ENCODE assay signal across 34 cellular contexts in the genomic region with DNA sequence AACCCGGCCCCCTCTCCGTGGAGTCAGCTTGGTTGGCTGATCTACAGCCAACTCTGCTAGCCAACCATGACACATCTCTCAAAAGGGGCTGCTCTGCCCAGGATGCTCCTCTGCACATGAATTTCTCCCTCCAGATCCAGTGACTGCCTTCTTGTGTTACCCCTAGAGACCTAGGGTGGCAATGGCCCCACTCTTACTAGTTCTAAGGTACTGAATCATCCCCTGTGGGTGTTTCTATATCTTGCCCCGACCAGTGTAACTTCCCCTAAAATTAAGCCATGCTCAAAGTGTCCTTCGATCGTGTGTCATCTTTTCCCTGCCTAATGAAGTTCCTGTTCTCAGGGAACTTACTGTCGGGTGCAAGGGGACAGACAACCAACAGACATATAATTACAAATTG.
DNase-seq lines count a peak whose midpoint lies in the region; ATAC-seq, FAIRE-seq and TF ChIP-seq lines count a peak whose summit lies in the region.
"Had no signal": no experiment of that assay in that cellular context is flagged by ENCODE, and none has a peak within 500 bp of the region (broad histone marks: within the 10 kb centered on the region; RNA-seq: fewer than 3 reads in every experiment).

No MANE protein-coding gene starts in this region.

- peaks cover 6 to 13% (median 12%) of the 10 kb centered on the region in 4 donors for H3K4me1 ChIP-seq in upper lobe of left lung
- no peaks in the 10 kb centered on the region for H3K4me1 ChIP-seq in HAP-1

- no peaks in the 10 kb centered on the region for H3K27me3 ChIP-seq in upper lobe of left lung
- no peaks in the 10 kb centered on the region for H3K27me3 ChIP-seq in HAP-1 (ENCODE audit: low read depth)
- H3K27me3 ChIP-seq: neutrophil, transverse colon had no signal

- ATAC-seq in activated CD8-positive, alpha-beta T cell treated with anti-CD3 and anti-CD28 coated beads for 36 hours = peak; percentile 29
- ATAC-seq in activated CD8-positive, alpha-beta T cell treated with anti-CD3 and anti-CD28 coated beads, Interleukin-2, amount 10 ng/mL, durations not matched to agents 7 days and 5 days = no peak
- peak; percentile 83 to 91 for ATAC-seq in stimulated activated naive B cell treated with anti-CD40 and anti-IgM and Interleukin-4, amounts not matched to agents 10 μg/mL and 1 μg/mL and 100 μg/mL, for 72 hours (replicated peaks)
- no peak for ATAC-seq in upper lobe of left lung (ENCODE audit: low FRiP score in 2 of 2)
- ATAC-seq: activated T-helper 17 cell treated with anti-CD3 and anti-CD28 coated beads, Interleukin-2, amount 50 U/mL, for 72 hours; HepG2; naive thymus-derived CD4-positive, alpha-beta T cell; sciatic nerve; WTC11 had no signal

- no peaks in the 10 kb centered on the region for H3K9me3 Mint-ChIP-seq in activated CD8-positive, alpha-beta T cell treated with anti-CD3 and anti-CD28 coated beads for 36 hours
- H3K9me3 Mint-ChIP-seq in activated CD8-positive, alpha-beta T cell treated with anti-CD3 and anti-CD28 coated beads, Interleukin-2, amount 10 ng/mL, durations not matched to agents 7 days and 5 days (ENCODE audit: insufficient read depth) = no peaks in the 10 kb centered on the region
- H3K9me3 Mint-ChIP-seq in activated T-helper 1 cell treated with anti-CD3 and anti-CD28 coated beads, Interleukin-12 subunit alpha, Interleukin-12 subunit beta, Interleukin-2, Interleukin-4 antibody, amounts not matched to agents 30 ng/mL and 10 ng/mL and 1 ng/mL, durations not matched to agents 14 hours and 24 hours and 36 hours = peaks cover 15% of the 10 kb centered on the region
- peaks cover 0 to 2% of the 10 kb centered on the region in 2 donors for H3K9me3 Mint-ChIP-seq in stimulated activated naive B cell treated with anti-CD40 and anti-IgM and Interleukin-4, amounts not matched to agents 10 μg/mL and 1 μg/mL and 100 μg/mL, for 72 hours
- H3K9me3 Mint-ChIP-seq: activated T-helper 17 cell treated with anti-CD3 and anti-CD28 coated beads, Interleukin-2, amount 50 U/mL, for 72 hours; CD4-positive, alpha-beta T cell; dendritic cell treated with granulocyte-macrophage colony-stimulating factor and Interleukin-4, amounts not matched to agents 40 ng/mL and 50 ng/mL, for 4 days; WTC11 had no signal

- POLR2A ChIA-PET in activated CD8-positive, alpha-beta T cell treated with anti-CD3 and anti-CD28 coated beads for 36 hours (lab: Charles Lee) = no interaction called here
- POLR2A ChIA-PET in activated CD8-positive, alpha-beta T cell treated with anti-CD3 and anti-CD28 coated beads, Interleukin-2, amount 10 ng/mL, durations not matched to agents 7 days and 5 days (lab: Charles Lee) = no interaction called here
- POLR2A ChIA-PET in RWPE1 (lab: Yijun Ruan, JAX; ENCODE audit: low non-redundant PET) = no interaction called here

- DNase-seq in activated CD8-positive, alpha-beta T cell treated with anti-CD3 and anti-CD28 coated beads for 36 hours = no peak
- no peak for DNase-seq in activated CD8-positive, alpha-beta T cell treated with anti-CD3 and anti-CD28 coated beads, Interleukin-2, amount 10 ng/mL, durations not matched to agents 7 days and 5 days
- DNase-seq in GM12892 (ENCODE audit: insufficient read length) (no peak), upper lobe of left lung (no peak), HAP-1 (ENCODE audit: low spot score in 2 of 2) (no peak), RWPE1 (ENCODE audit: low spot score) (no peak)
- no peak for DNase-seq in activated T-helper 1 cell treated with anti-CD3 and anti-CD28 coated beads, Interleukin-12 subunit alpha, Interleukin-12 subunit beta, Interleukin-2, Interleukin-4 antibody, amounts not matched to agents 30 ng/mL and 10 ng/mL and 1 ng/mL, durations not matched to agents 14 hours and 24 hours and 36 hours (ENCODE audit: low spot score)
- no peak for DNase-seq in stimulated activated naive B cell treated with anti-CD40 and anti-IgM and Interleukin-4, amounts not matched to agents 10 μg/mL and 1 μg/mL and 100 μg/mL, for 72 hours
- DNase-seq: activated CD4-positive, alpha-beta T cell treated with anti-CD3 and anti-CD28 coated beads, Interleukin-2, amount 50 U/mL, for 1 hour; activated CD8-positive, alpha-beta memory T cell treated with anti-CD3 and anti-CD28 coated beads, Interleukin-2, amount 50 U/mL, for 4 hours; caudate nucleus; CD4-positive, alpha-beta T cell; DND-41; foreskin fibroblast; GF-D8; kidney glomerular epithelial cell; naive thymus-derived CD4-positive, alpha-beta T cell; NCI-H1105; NCI-H187 treated with DMSO at 0.1 percent for 48 hours; NCI-H2171; NCI-H510A; posterior cingulate gyrus; RPMI8226; transverse colon had no signal

- no peaks in the 10 kb centered on the region for H3K9me3 ChIP-seq in upper lobe of left lung
- H3K9me3 ChIP-seq in HAP-1 = no peaks in the 10 kb centered on the region
- H3K9me3 ChIP-seq: neutrophil, transverse colon had no signal

- H3K4me3 ChIP-seq in upper lobe of left lung = no peak overlapping the region
- no peak overlapping the region for H3K4me3 ChIP-seq in HAP-1
- H3K4me3 ChIP-seq: lung, transverse colon had no signal

- peak overlapping the region; percentile 78 for H3K27ac Mint-ChIP-seq in activated CD8-positive, alpha-beta T cell treated with anti-CD3 and anti-CD28 coated beads for 36 hours
- H3K27ac Mint-ChIP-seq in activated CD8-positive, alpha-beta T cell treated with anti-CD3 and anti-CD28 coated beads, Interleukin-2, amount 10 ng/mL, durations not matched to agents 7 days and 5 days = no peak overlapping the region
- H3K27ac Mint-ChIP-seq in activated T-helper 1 cell treated with anti-CD3 and anti-CD28 coated beads, Interleukin-12 subunit alpha, Interleukin-12 subunit beta, Interleukin-2, Interleukin-4 antibody, amounts not matched to agents 30 ng/mL and 10 ng/mL and 1 ng/mL, durations not matched to agents 14 hours and 24 hours and 36 hours = peak overlapping the region; percentile 14
- no peak overlapping the region for H3K27ac Mint-ChIP-seq in stimulated activated naive B cell treated with anti-CD40 and anti-IgM and Interleukin-4, amounts not matched to agents 10 μg/mL and 1 μg/mL and 100 μg/mL, for 72 hours
- H3K27ac Mint-ChIP-seq: activated T-helper 17 cell treated with anti-CD3 and anti-CD28 coated beads, Interleukin-2, amount 50 U/mL, for 72 hours; CD4-positive, alpha-beta T cell; dendritic cell treated with granulocyte-macrophage colony-stimulating factor and Interleukin-4, amounts not matched to agents 40 ng/mL and 50 ng/mL, for 4 days; WTC11 had no signal

- TF ChIP-seq POLR2A in GM12892 (IDR thresholded peaks at IDR 0.05; ENCODE audit: low read depth, low read length) (no peak), upper lobe of left lung (IDR thresholded peaks at IDR 0.05) (no peak)

- TF ChIP-seq EP300 in upper lobe of left lung (IDR thresholded peaks at IDR 0.05) = no peak

- TF ChIP-seq CTCF in activated CD8-positive, alpha-beta T cell treated with anti-CD3 and anti-CD28 coated beads for 36 hours (IDR thresholded peaks at IDR 0.05) = no peak
- TF ChIP-seq CTCF in upper lobe of left lung (IDR thresholded peaks at IDR 0.05) (no peak), RWPE1 (conservative IDR thresholded peaks at IDR 0.05; ENCODE audit: low read depth) (no peak)

- CTCF ChIA-PET in activated CD8-positive, alpha-beta T cell treated with anti-CD3 and anti-CD28 coated beads for 36 hours (lab: Charles Lee) = no interaction called here
- CTCF ChIA-PET in activated CD8-positive, alpha-beta T cell treated with anti-CD3 and anti-CD28 coated beads, Interleukin-2, amount 10 ng/mL, durations not matched to agents 7 days and 5 days (lab: Charles Lee) = no interaction called here
- CTCF ChIA-PET in RWPE1 (lab: Yijun Ruan, JAX) = interaction anchor here (0.6 kb wide), 1 partner anchor 1058 kb away, joined by 3 read pairs; no protein-coding TSS in a partner anchor

- no peak overlapping the region for H3K4me3 Mint-ChIP-seq in activated CD8-positive, alpha-beta T cell treated with anti-CD3 and anti-CD28 coated beads for 36 hours
- H3K4me3 Mint-ChIP-seq in activated CD8-positive, alpha-beta T cell treated with anti-CD3 and anti-CD28 coated beads, Interleukin-2, amount 10 ng/mL, durations not matched to agents 7 days and 5 days = no peak overlapping the region
- no peak overlapping the region for H3K4me3 Mint-ChIP-seq in activated T-helper 1 cell treated with anti-CD3 and anti-CD28 coated beads, Interleukin-12 subunit alpha, Interleukin-12 subunit beta, Interleukin-2, Interleukin-4 antibody, amounts not matched to agents 30 ng/mL and 10 ng/mL and 1 ng/mL, durations not matched to agents 14 hours and 24 hours and 36 hours
- no peak overlapping the region for H3K4me3 Mint-ChIP-seq in stimulated activated naive B cell treated with anti-CD40 and anti-IgM and Interleukin-4, amounts not matched to agents 10 μg/mL and 1 μg/mL and 100 μg/mL, for 72 hours
- H3K4me3 Mint-ChIP-seq: activated T-helper 17 cell treated with anti-CD3 and anti-CD28 coated beads, Interleukin-2, amount 50 U/mL, for 72 hours; CD4-positive, alpha-beta T cell; dendritic cell treated with granulocyte-macrophage colony-stimulating factor and Interleukin-4, amounts not matched to agents 40 ng/mL and 50 ng/mL, for 4 days; naive thymus-derived CD4-positive, alpha-beta T cell; WTC11 had no signal

- intact Hi-C loops in activated CD8-positive, alpha-beta T cell treated with anti-CD3 and anti-CD28 coated beads for 36 hours (cut with micrococcal nuclease) = no loop called here
- intact Hi-C loops in activated T-helper 1 cell treated with anti-CD3 and anti-CD28 coated beads, Interleukin-12 subunit alpha, Interleukin-12 subunit beta, Interleukin-2, Interleukin-4 antibody, amounts not matched to agents 30 ng/mL and 10 ng/mL and 1 ng/mL, durations not matched to agents 14 hours and 24 hours and 36 hours (cut with micrococcal nuclease) = no loop called here

- peaks cover 63% of the 10 kb centered on the region for H3K4me1 Mint-ChIP-seq in activated CD8-positive, alpha-beta T cell treated with anti-CD3 and anti-CD28 coated beads for 36 hours (ENCODE audit: low read depth)
- H3K4me1 Mint-ChIP-seq in activated CD8-positive, alpha-beta T cell treated with anti-CD3 and anti-CD28 coated beads, Interleukin-2, amount 10 ng/mL, durations not matched to agents 7 days and 5 days (ENCODE audit: low read depth) = peaks cover 30% of the 10 kb centered on the region
- H3K4me1 Mint-ChIP-seq in activated T-helper 1 cell treated with anti-CD3 and anti-CD28 coated beads, Interleukin-12 subunit alpha, Interleukin-12 subunit beta, Interleukin-2, Interleukin-4 antibody, amounts not matched to agents 30 ng/mL and 10 ng/mL and 1 ng/mL, durations not matched to agents 14 hours and 24 hours and 36 hours (ENCODE audit: low read depth) = peaks cover 62% of the 10 kb centered on the region
- H3K4me1 Mint-ChIP-seq in stimulated activated naive B cell treated with anti-CD40 and anti-IgM and Interleukin-4, amounts not matched to agents 10 μg/mL and 1 μg/mL and 100 μg/mL, for 72 hours = peaks cover 15 to 34% of the 10 kb centered on the region in 2 donors

- H3K36me3 ChIP-seq in upper lobe of left lung (no peaks in the 10 kb centered on the region), HAP-1 (replicated peaks) (no peaks in the 10 kb centered on the region)
- H3K36me3 ChIP-seq: neutrophil, transverse colon had no signal

- FAIRE-seq in GM12892 (lab: Jason Lieb, UNC) = peak; percentile 5
- FAIRE-seq: A204.1, astrocyte, D721Med, HepG2 had no signal

- peaks cover 2% of the 10 kb centered on the region for H3K36me3 Mint-ChIP-seq in activated CD8-positive, alpha-beta T cell treated with anti-CD3 and anti-CD28 coated beads for 36 hours (ENCODE audit: low read depth)
- peaks cover 8% of the 10 kb centered on the region for H3K36me3 Mint-ChIP-seq in activated CD8-positive, alpha-beta T cell treated with anti-CD3 and anti-CD28 coated beads, Interleukin-2, amount 10 ng/mL, durations not matched to agents 7 days and 5 days (ENCODE audit: low read depth)
- peaks cover 18% of the 10 kb centered on the region for H3K36me3 Mint-ChIP-seq in activated T-helper 1 cell treated with anti-CD3 and anti-CD28 coated beads, Interleukin-12 subunit alpha, Interleukin-12 subunit beta, Interleukin-2, Interleukin-4 antibody, amounts not matched to agents 30 ng/mL and 10 ng/mL and 1 ng/mL, durations not matched to agents 14 hours and 24 hours and 36 hours (ENCODE audit: low read depth)
- peaks cover 0 to 1% of the 10 kb centered on the region in 2 donors for H3K36me3 Mint-ChIP-seq in stimulated activated naive B cell treated with anti-CD40 and anti-IgM and Interleukin-4, amounts not matched to agents 10 μg/mL and 1 μg/mL and 100 μg/mL, for 72 hours
- H3K36me3 Mint-ChIP-seq: WTC11 had no signal

- no peaks in the 10 kb centered on the region for H3K27me3 Mint-ChIP-seq in activated CD8-positive, alpha-beta T cell treated with anti-CD3 and anti-CD28 coated beads for 36 hours
- H3K27me3 Mint-ChIP-seq in activated CD8-positive, alpha-beta T cell treated with anti-CD3 and anti-CD28 coated beads, Interleukin-2, amount 10 ng/mL, durations not matched to agents 7 days and 5 days (ENCODE audit: low read depth) = no peaks in the 10 kb centered on the region
- H3K27me3 Mint-ChIP-seq in activated T-helper 1 cell treated with anti-CD3 and anti-CD28 coated beads, Interleukin-12 subunit alpha, Interleukin-12 subunit beta, Interleukin-2, Interleukin-4 antibody, amounts not matched to agents 30 ng/mL and 10 ng/mL and 1 ng/mL, durations not matched to agents 14 hours and 24 hours and 36 hours (ENCODE audit: insufficient read depth) = no peaks in the 10 kb centered on the region
- no peaks in the 10 kb centered on the region for H3K27me3 Mint-ChIP-seq in stimulated activated naive B cell treated with anti-CD40 and anti-IgM and Interleukin-4, amounts not matched to agents 10 μg/mL and 1 μg/mL and 100 μg/mL, for 72 hours
- H3K27me3 Mint-ChIP-seq: activated T-helper 17 cell treated with anti-CD3 and anti-CD28 coated beads, Interleukin-2, amount 50 U/mL, for 72 hours; CD4-positive, alpha-beta T cell; dendritic cell treated with granulocyte-macrophage colony-stimulating factor and Interleukin-4, amounts not matched to agents 40 ng/mL and 50 ng/mL, for 4 days; naive thymus-derived CD4-positive, alpha-beta T cell had no signal

- WGBS in upper lobe of left lung, 2 donors = 85 to 92% methylated on average over 6 of the region's 6 CpGs

- H3K27ac ChIP-seq in upper lobe of left lung (no peak overlapping the region), RWPE1 (no peak overlapping the region)
- H3K27ac ChIP-seq: neutrophil, transverse colon had no signal

- in situ Hi-C loops in HAP-1 (cut with MboI; ENCODE audit: low sequenced_read_pairs) = no loop called here

Comparison
In these comparisons a context has a peak if more than half of its experiments do, and no peak if none do; other contexts are left out.
1. ATAC-seq: peak in activated CD8-positive, alpha-beta T cell treated with anti-CD3 and anti-CD28 coated beads for 36 hours (single experiment) and stimulated activated naive B cell treated with anti-CD40 and anti-IgM and Interleukin-4, amounts not matched to agents 10 μg/mL and 1 μg/mL and 100 μg/mL, for 72 hours (2 of 2); none in activated CD8-positive, alpha-beta T cell treated with anti-CD3 and anti-CD28 coated beads, Interleukin-2, amount 10 ng/mL, durations not matched to agents 7 days and 5 days (single experiment) and upper lobe of left lung (0 of 2).
2. H3K27ac Mint-ChIP-seq: peak in activated CD8-positive, alpha-beta T cell treated with anti-CD3 and anti-CD28 coated beads for 36 hours (single experiment) and activated T-helper 1 cell treated with anti-CD3 and anti-CD28 coated beads, Interleukin-12 subunit alpha, Interleukin-12 subunit beta, Interleukin-2, Interleukin-4 antibody, amounts not matched to agents 30 ng/mL and 10 ng/mL and 1 ng/mL, durations not matched to agents 14 hours and 24 hours and 36 hours (single experiment); none in activated CD8-positive, alpha-beta T cell treated with anti-CD3 and anti-CD28 coated beads, Interleukin-2, amount 10 ng/mL, durations not matched to agents 7 days and 5 days (single experiment) and stimulated activated naive B cell treated with anti-CD40 and anti-IgM and Interleukin-4, amounts not matched to agents 10 μg/mL and 1 μg/mL and 100 μg/mL, for 72 hours (single experiment).